In the genomic region with DNA sequence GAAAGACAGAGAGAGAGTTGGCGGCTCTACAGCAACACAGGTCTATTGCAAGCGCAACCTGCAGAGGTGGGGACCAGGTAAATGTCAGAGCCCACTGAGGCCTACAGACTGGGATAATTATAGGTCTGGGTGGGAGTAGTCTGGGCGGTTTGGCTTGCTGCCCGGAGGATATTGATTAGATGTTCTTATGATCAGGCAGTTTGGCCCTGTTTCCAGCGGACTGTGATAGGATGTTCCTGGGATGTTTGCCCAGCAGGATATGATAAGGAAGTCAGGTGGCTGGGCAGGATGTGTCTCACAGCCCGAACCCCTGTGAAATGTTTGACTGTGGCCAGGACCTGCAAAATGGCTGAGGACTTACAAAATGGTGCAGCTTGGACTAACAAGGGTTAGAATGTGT, we compare ENCODE assay signal across 21 cellular contexts.
DNase-seq lines count a peak whose midpoint lies in the region; ATAC-seq and TF ChIP-seq lines count a peak whose summit lies in the region.
"Had no signal": no experiment of that assay in that cellular context is flagged by ENCODE, and none has a peak within 500 bp of the region (broad histone marks: within the 10 kb centered on the region; RNA-seq: fewer than 3 reads in every experiment).

No MANE protein-coding gene starts in this region.

- ATAC-seq in right lobe of liver (peak; percentile 95 to 100 (median 99)), GM21381 (IDR thresholded peaks at IDR 0.05; ENCODE audit: unreplicated experiment) (no peak), GM18858 (IDR thresholded peaks at IDR 0.05; ENCODE audit: unreplicated experiment) (no peak)
- ATAC-seq: effector memory CD8-positive, alpha-beta T cell had no signal

- no peak overlapping the region for H3K4me3 ChIP-seq in right lobe of liver
- H3K4me3 ChIP-seq: adrenal gland, BLaER1, upper lobe of left lung had no signal

- no peak for TF ChIP-seq CTCF in VCaP (conservative IDR thresholded peaks at IDR 0.05)
- no peak for TF ChIP-seq CTCF in right lobe of liver (IDR thresholded peaks at IDR 0.05)

- TF ChIP-seq POLR2A in right lobe of liver (IDR thresholded peaks at IDR 0.05) = no peak

- DNase-seq in DMS 273 (lab: John Stamatoyannopoulos, UW; ENCODE audit: unreplicated experiment) (peak; percentile 12), DMS 273 treated with DMSO at 0.1 percent for 48 hours (lab: John Stamatoyannopoulos, UW) (no peak), NCI-H146 treated with DMSO at 0.1 percent for 48 hours (lab: John Stamatoyannopoulos, UW; ENCODE audit: unreplicated experiment) (peak; percentile 98), right lobe of liver (peak; percentile 70 to 86 (median 76)), COLO829 (ENCODE audit: low spot score) (no peak)
- DNase-seq: 8988T; activated CD4-positive, CD25-positive, alpha-beta regulatory T cell treated with anti-CD3 and anti-CD28 coated beads, Interleukin-2, amount 50 U/mL, for 72 hours; activated effector memory CD4-positive, alpha-beta T cell treated with Interleukin-2 at 50 U/mL for 16 hours; caudate nucleus; effector memory CD8-positive, alpha-beta T cell; Karpas-422; naive B cell; NCI-H1436 treated with DMSO at 0.1 percent for 48 hours; stimulated activated naive CD4-positive, alpha-beta T cell; upper lobe of left lung had no signal

- H3K36me3 ChIP-seq in right lobe of liver = no peaks in the 10 kb centered on the region
- H3K36me3 ChIP-seq: adrenal gland, BLaER1, upper lobe of left lung had no signal

- intact Hi-C loops in right lobe of liver (cut with DNase I) = no loop called here

- H3K9me3 ChIP-seq in right lobe of liver = no peaks in the 10 kb centered on the region
- H3K9me3 ChIP-seq: BLaER1, upper lobe of left lung had no signal

- H3K27ac ChIP-seq in VCaP = peak overlapping the region; percentile 72
- H3K27ac ChIP-seq in right lobe of liver = no peak overlapping the region
- H3K27ac ChIP-seq: adrenal gland, BLaER1, HL-60, upper lobe of left lung had no signal

- WGBS in right lobe of liver (ENCODE audit: insufficient coverage, low coverage, low lambda C conversion rate, missing lambda C conversion rate) = 32% methylated on average over 5 of the region's 6 CpGs

- H3K4me1 ChIP-seq in right lobe of liver = no peaks in the 10 kb centered on the region
- H3K4me1 ChIP-seq: adrenal gland, BLaER1, upper lobe of left lung had no signal

- H3K27me3 ChIP-seq in right lobe of liver = no peaks in the 10 kb centered on the region
- H3K27me3 ChIP-seq: adrenal gland, BLaER1, upper lobe of left lung had no signal

Comparison
In these comparisons a context has a peak if more than half of its experiments do, and no peak if none do; other contexts are left out.
1. DNase-seq: peak in DMS 273 (single experiment), NCI-H146 treated with DMSO at 0.1 percent for 48 hours (single experiment) and right lobe of liver (3 of 3); none in DMS 273 treated with DMSO at 0.1 percent for 48 hours (single experiment) and COLO829 (single experiment).
2. ATAC-seq: peak in right lobe of liver (4 of 4); none in GM21381 (single experiment) and GM18858 (single experiment).